Comparison of ENCODE assay signal across 8 cellular contexts in genomic region chr11:118921121-118921928, GRCh38. TPM values are rescaled to one million over a fixed set of nuclear protein-coding genes. Genes with fewer than 3 reads are reported as not detected.
DNase-seq lines count a peak whose midpoint lies in the region; ATAC-seq and TF ChIP-seq lines count a peak whose summit lies in the region.

No MANE protein-coding gene starts in this region.

- peak in 1 of 2 donors; percentile 77 for TF ChIP-seq EP300 in tibial nerve (IDR thresholded peaks at IDR 0.05)

- H3K9me3 ChIP-seq in CD4-positive, CD25-positive, alpha-beta regulatory T cell (ENCODE audit: control insufficient read depth in 2 of 2, low read length in 2 of 2) = no peaks in the 10 kb centered on the region
- no peaks in the 10 kb centered on the region for H3K9me3 ChIP-seq in lung (ENCODE audit: control insufficient read depth in 2 of 2, insufficient read depth in 1 of 2, low read length in 1 of 2)
- H3K9me3 ChIP-seq in tibial nerve = no peaks in the 10 kb centered on the region

- H3K27ac ChIP-seq in CD4-positive, CD25-positive, alpha-beta regulatory T cell (ENCODE audit: insufficient read depth, low read length, poor library complexity, severe bottlenecking) = peak overlapping the region; percentile 100
- peak overlapping the region; percentile 96 to 100 for H3K27ac ChIP-seq in coronary artery
- peak overlapping the region; percentile 88 to 93 for H3K27ac ChIP-seq in lung (ENCODE audit: low read depth in 1 of 2, low read length in 1 of 2)
- H3K27ac ChIP-seq in tibial nerve = peak overlapping the region; percentile 88 to 97 (median 93)

- peaks cover 4% of the 10 kb centered on the region for H3K36me3 ChIP-seq in CD4-positive, CD25-positive, alpha-beta regulatory T cell (ENCODE audit: control insufficient read depth, insufficient read depth, low read length)
- H3K36me3 ChIP-seq in lung (ENCODE audit: control insufficient read depth in 2 of 2, insufficient read depth in 2 of 2, low read length in 2 of 2) = no peaks in the 10 kb centered on the region
- H3K36me3 ChIP-seq in tibial nerve = no peaks in the 10 kb centered on the region

- H3K4me3 ChIP-seq in CD4-positive, CD25-positive, alpha-beta regulatory T cell (ENCODE audit: low read depth, low read length) = peak overlapping the region; percentile 98
- H3K4me3 ChIP-seq in coronary artery (peak overlapping the region; percentile 82), lung (peak overlapping the region; percentile 10), tibial nerve (peak overlapping the region; percentile 73 to 94 (median 87))

- no peak for ATAC-seq in CD4-positive, CD25-positive, alpha-beta regulatory T cell (ENCODE audit: low read depth in 2 of 2)
- peak; percentile 10 for ATAC-seq in lung (ENCODE audit: insufficient read depth, low FRiP score)

- peaks cover 10% of the 10 kb centered on the region for H3K27me3 Mint-ChIP-seq in CD4-positive, CD25-positive, alpha-beta regulatory T cell

- H3K4me3 Mint-ChIP-seq in CD4-positive, CD25-positive, alpha-beta regulatory T cell = peak overlapping the region; percentile 88 to 97 (median 96)

- peak overlapping the region; percentile 96 to 99 (median 96) for H3K27ac Mint-ChIP-seq in CD4-positive, CD25-positive, alpha-beta regulatory T cell

- DNase-seq in CD4-positive, CD25-positive, alpha-beta regulatory T cell = peak in 1 of 3 donors; percentile 45
- peak; percentile 33 for DNase-seq in NCI-H69 (lab: John Stamatoyannopoulos, UW)
- peak; percentile 93 for DNase-seq in coronary artery (ENCODE audit: low spot score)
- peak; percentile 85 for DNase-seq in lung (ENCODE audit: low spot score)
- peak; percentile 68 to 85 for DNase-seq in tibial nerve (ENCODE audit: low spot score in 2 of 2)
- no peak for DNase-seq in NCI-H510A (lab: John Stamatoyannopoulos, UW)
- DNase-seq in NCI-H1417 treated with DMSO at 0.1 percent for 48 hours (lab: John Stamatoyannopoulos, UW) = no peak
- no peak for DNase-seq in RPMI8226

- peaks cover 82% of the 10 kb centered on the region for H3K4me1 ChIP-seq in CD4-positive, CD25-positive, alpha-beta regulatory T cell (ENCODE audit: control insufficient read depth, insufficient read depth, low read length, poor library complexity, severe bottlenecking)
- H3K4me1 ChIP-seq in lung (ENCODE audit: control insufficient read depth in 2 of 2, insufficient read depth in 2 of 2, low read length in 2 of 2) (peaks cover under 1 to 45% of the 10 kb centered on the region in 2 donors), tibial nerve (peaks cover 4 to 87% (median 75%) of the 10 kb centered on the region in 4 donors)

- peaks cover 35% of the 10 kb centered on the region for H3K36me3 Mint-ChIP-seq in CD4-positive, CD25-positive, alpha-beta regulatory T cell

- TF ChIP-seq POLR2A in tibial nerve (IDR thresholded peaks at IDR 0.05) = no peak

- peaks cover 0 to 6% (median 0%) of the 10 kb centered on the region in 7 donors for H3K9me3 Mint-ChIP-seq in CD4-positive, CD25-positive, alpha-beta regulatory T cell

- H3K27me3 ChIP-seq in CD4-positive, CD25-positive, alpha-beta regulatory T cell (ENCODE audit: control insufficient read depth, insufficient read depth, low read length) = no peaks in the 10 kb centered on the region
- H3K27me3 ChIP-seq in lung (ENCODE audit: control insufficient read depth, insufficient read depth) (no peaks in the 10 kb centered on the region), tibial nerve (no peaks in the 10 kb centered on the region)

- peaks cover 0 to 60% (median 39%) of the 10 kb centered on the region in 4 donors for H3K4me1 Mint-ChIP-seq in CD4-positive, CD25-positive, alpha-beta regulatory T cell

- 12 to 21% methylated on average over 12 to 13 of the region's 13 CpGs for WGBS in lung, 2 donors
- 5 to 9% methylated on average over 13 of the region's 13 CpGs for WGBS in tibial nerve, 2 donors

- no peak for TF ChIP-seq CTCF in coronary artery (IDR thresholded peaks at IDR 0.05)
- TF ChIP-seq CTCF in lung (IDR thresholded peaks at IDR 0.05; ENCODE audit: control extremely low read depth, extremely low read depth) = no peak
- TF ChIP-seq CTCF in tibial nerve (IDR thresholded peaks at IDR 0.05) = peak in 1 of 5 experiments; percentile 22

RNA-seq across cellular contexts. Expression of gene BCL9L, which starts 4.4 kb away (rescaled TPM):
- 229 TPM for total RNA-seq in CD4-positive, CD25-positive, alpha-beta regulatory T cell
- polyA plus RNA-seq in CD4-positive, CD25-positive, alpha-beta regulatory T cell = 1 to 10 TPM; 2.1 to 4.1 (median 3.1) TPM
- total RNA-seq in lung = 10 to 100 TPM; 39.6 to 91.0 TPM
- polyA plus RNA-seq in lung = 10 to 100 TPM; 23.3 to 30.4 TPM
- 10 to 100 TPM; 15.7 to 36.0 (median 28.5) TPM for total RNA-seq in tibial nerve

RNA-seq across cellular contexts. Expression of gene UPK2, which starts 34.8 kb away (rescaled TPM):
- not detected for total RNA-seq in CD4-positive, CD25-positive, alpha-beta regulatory T cell
- polyA plus RNA-seq in CD4-positive, CD25-positive, alpha-beta regulatory T cell = under 1 TPM; 0.19 to 0.42 (median 0.23) TPM
- total RNA-seq in lung (not detected), tibial nerve (not detected)
- polyA plus RNA-seq in lung = under 1 TPM in 1 of 2 donors, not detected in 1; 0.07 TPM

RNA-seq across cellular contexts. Expression of gene CXCR5, which starts 37.6 kb away (rescaled TPM):
- total RNA-seq in CD4-positive, CD25-positive, alpha-beta regulatory T cell = 4.8 TPM
- 10 to 100 TPM in 1 of 4 donors, 1 to 10 TPM in 3; 3.3 to 10.7 (median 6.0) TPM for polyA plus RNA-seq in CD4-positive, CD25-positive, alpha-beta regulatory T cell
- under 1 TPM in 1 of 2 donors, not detected in 1; 0.48 TPM for total RNA-seq in lung
- polyA plus RNA-seq in lung = under 1 TPM; 0.16 to 0.65 TPM
- total RNA-seq in tibial nerve = not detected

RNA-seq across cellular contexts. Expression of gene FOXR1, which starts 50.2 kb away (rescaled TPM):
- total RNA-seq in CD4-positive, CD25-positive, alpha-beta regulatory T cell = not detected
- polyA plus RNA-seq in CD4-positive, CD25-positive, alpha-beta regulatory T cell = not detected
- total RNA-seq in lung (not detected), tibial nerve (not detected)
- polyA plus RNA-seq in lung = not detected

Comparison
In these comparisons a context has a peak if more than half of its experiments do, and no peak if none do; other contexts are left out.
1. DNase-seq: peak in NCI-H69 (single experiment), coronary artery (single experiment), lung (single experiment) and tibial nerve (2 of 2); none in NCI-H510A (single experiment), NCI-H1417 treated with DMSO at 0.1 percent for 48 hours (single experiment) and RPMI8226 (single experiment).
2. H3K4me3 ChIP-seq: peak in every context shown above with its lines; median percentile 98 in CD4-positive, CD25-positive, alpha-beta regulatory T cell; 87 in tibial nerve; 82 in coronary artery; 10 in lung.
3. Peak in every context shown above with its lines, with median percentiles within 50 percentile points of each other: H3K27ac ChIP-seq.